13 cellular contexts compared by ENCODE assay signal in the genomic region with DNA sequence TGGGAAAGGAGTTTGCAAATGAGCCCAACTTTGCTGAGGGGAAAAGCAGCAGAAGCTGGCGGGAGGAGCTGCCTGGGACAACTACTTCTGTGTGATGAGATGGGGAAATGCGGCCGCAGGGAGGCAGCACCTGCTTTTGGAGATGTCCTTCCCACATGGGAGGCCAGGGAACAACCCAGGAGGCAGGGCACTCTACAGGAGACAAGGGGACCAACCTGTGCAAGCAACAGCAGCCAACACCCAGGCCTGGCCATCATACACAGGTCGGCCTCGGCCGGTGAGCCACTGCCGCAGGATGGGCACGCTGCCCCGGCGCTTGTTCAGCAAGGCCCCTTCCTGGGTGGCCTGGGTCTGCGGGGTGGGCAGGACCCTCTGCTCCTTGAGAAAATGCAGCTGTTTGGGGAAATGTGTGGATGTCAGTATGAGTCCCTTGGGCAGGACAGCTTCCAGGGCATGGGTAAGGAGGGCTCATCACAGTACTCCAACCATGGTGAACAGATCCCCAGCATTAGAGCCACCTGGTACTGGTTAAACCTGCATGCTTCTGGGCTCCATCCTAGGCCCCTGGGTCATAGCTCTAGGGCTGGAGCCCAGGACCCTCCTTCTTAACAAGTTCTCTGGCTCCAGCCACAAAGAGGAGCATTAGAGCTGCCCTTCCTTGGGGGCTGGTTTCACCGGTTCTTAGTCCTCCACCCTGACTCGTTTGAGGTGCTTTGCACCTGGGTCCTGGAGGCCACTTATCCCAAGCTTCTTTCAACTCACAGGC. TPM values are rescaled to one million over a fixed set of nuclear protein-coding genes. Genes with fewer than 3 reads are reported as not detected.
DNase-seq lines count a peak whose midpoint lies in the region; ATAC-seq, FAIRE-seq and TF ChIP-seq lines count a peak whose summit lies in the region.
"Had no signal": no experiment of that assay in that cellular context is flagged by ENCODE, and none has a peak within 500 bp of the region (broad histone marks: within the 10 kb centered on the region; RNA-seq: fewer than 3 reads in every experiment).

No MANE protein-coding gene starts in this region.

- H3K36me3 ChIP-seq in K562 (ENCODE audit: control insufficient read depth, insufficient read depth, low read length) (no peaks in the 10 kb centered on the region), gastrocnemius medialis (no peaks in the 10 kb centered on the region)
- H3K36me3 ChIP-seq: heart right ventricle had no signal

- TF ChIP-seq POLR2A in K562 (conservative IDR thresholded peaks at IDR 0.05) = no peak
- no peak for TF ChIP-seq POLR2A in gastrocnemius medialis (IDR thresholded peaks at IDR 0.05)

- POLR2A ChIA-PET in K562 (lab: Yijun Ruan, JAX) = interaction anchor here (0.6 to 1.1 kb wide), 5 partner anchors 7 to 513 kb away, joined by 3 to 4 read pairs (median 3); no protein-coding TSS in a partner anchor

- no peak overlapping the region for H3K27ac Mint-ChIP-seq in HFFc6

- in situ Hi-C loops in K562 (cut with MboI) = loop anchor here (5.0 kb wide), 1 partner anchor 68 kb away; no protein-coding TSS in a partner anchor
- in situ Hi-C loops in KBM-7 (cut with MboI; ENCODE audit: low pct_unique_long_range_greater_than_20kb, low sequenced_read_pairs) = no loop called here
- in situ Hi-C loops in gastrocnemius medialis (cut with MboI; ENCODE audit: low sequenced_read_pairs in 4 of 4) = no loop called here

- 60% methylated on average over 13 of the region's 13 CpGs for WGBS in K562 (ENCODE audit: insufficient coverage, low coverage, missing lambda C conversion rate)

- TF ChIP-seq EP300 in K562 (IDR thresholded peaks at IDR 0.05; ENCODE audit: low read length) = no peak

- H3K4me3 ChIP-seq in K562 (no peak overlapping the region), gastrocnemius medialis (no peak overlapping the region)
- H3K4me3 ChIP-seq: heart right ventricle had no signal

- H3K4me3 Mint-ChIP-seq in HFFc6 = no peak overlapping the region

- H3K9me3 Mint-ChIP-seq in HFFc6 = no peaks in the 10 kb centered on the region

- peak; percentile 91 for ATAC-seq in K562
- peak; percentile 39 for ATAC-seq in left colon
- no peak for ATAC-seq in gastrocnemius medialis

- H3K9me1 ChIP-seq in K562 (ENCODE audit: control insufficient read depth, insufficient read depth, low read length) = no peaks in the 10 kb centered on the region

- CTCF ChIA-PET in K562 (lab: Yijun Ruan, JAX; ENCODE audit: low intra/inter-chr PET ratio) = interaction anchor here (0.6 to 1.7 kb wide), 2 partner anchors 76 to 77 kb away, joined by 3 to 12 read pairs; no protein-coding TSS in a partner anchor

- H3K9me3 ChIP-seq in K562 (replicated peaks; ENCODE audit: control insufficient read depth, insufficient read depth, low read depth, low read length) (no peaks in the 10 kb centered on the region), gastrocnemius medialis (no peaks in the 10 kb centered on the region)
- H3K9me3 ChIP-seq: heart right ventricle had no signal

- no TSS peak for BruUV-seq in K562 (replicated peaks; lab: Mats Ljungman, UMichigan)

- H3K4me1 Mint-ChIP-seq in HFFc6 (ENCODE audit: low read depth) = peaks cover 6% of the 10 kb centered on the region

- peak; percentile 63 to 83 for TF ChIP-seq RAD21 in K562 (CRISPR knock-in tag; conservative IDR thresholded peaks at IDR 0.05 in 1 of 2, IDR thresholded peaks at IDR 0.05 in 1 of 2)

- no peaks in the 10 kb centered on the region for H4K20me1 ChIP-seq in K562 (replicated peaks; ENCODE audit: control insufficient read depth, insufficient read depth, low read length)

- intact Hi-C loops in K562 (cut with micrococcal nuclease) (loop anchor here (1.0 to 2.0 kb wide), 3 partner anchors 16 to 76 kb away; no protein-coding TSS in a partner anchor), left colon (cut with DNase I, micrococcal nuclease) (no loop called here), gastrocnemius medialis (cut with DNase I; ENCODE audit: low total_unique reads) (loop anchor here (10.0 kb wide), 1 partner anchor 504 kb away; no protein-coding TSS in a partner anchor)

- TF ChIP-seq CTCF in HFFc6 (IDR thresholded peaks at IDR 0.05) (peak; percentile 50; the same call in 1 of the 2 replicates), K562 (IDR thresholded peaks at IDR 0.05 in 2 of 3, conservative IDR thresholded peaks at IDR 0.05 in 1 of 3; ENCODE audit: insufficient read depth in 2 of 3, low read depth in 1 of 3, low read length in 3 of 3) (peak; percentile 74 to 83 (median 79)), gastrocnemius medialis (IDR thresholded peaks at IDR 0.05 in 4 of 5, conservative IDR thresholded peaks at IDR 0.05 in 1 of 5) (no peak)

- H3K27ac ChIP-seq in K562 (ENCODE audit: extremely low read depth, low read depth, low read length) (no peak overlapping the region), gastrocnemius medialis (no peak overlapping the region)
- H3K27ac ChIP-seq: heart right ventricle, VCaP had no signal

- H3K4me2 ChIP-seq in K562 (ENCODE audit: insufficient read depth, low read length) = no peak overlapping the region

- H3K27me3 ChIP-seq in K562 (ENCODE audit: control insufficient read depth in 2 of 2, insufficient read depth in 2 of 2, low read length in 2 of 2) (peaks cover 0 to 8% of the 10 kb centered on the region in 2 experiments; a peak in 1 of 5 replicates), gastrocnemius medialis (no peaks in the 10 kb centered on the region)

- H3K36me3 Mint-ChIP-seq in HFFc6 (ENCODE audit: low read depth) = no peaks in the 10 kb centered on the region

- no peak overlapping the region for H3K9ac ChIP-seq in K562 (ENCODE audit: insufficient read depth in 1 of 2, low read depth in 2 of 2, low read length in 2 of 2)

- H3K27me3 Mint-ChIP-seq in HFFc6 (ENCODE audit: insufficient read depth) = peaks cover 56% of the 10 kb centered on the region

- FAIRE-seq in K562 (lab: Jason Lieb, UNC) = peak; percentile 69

- DNase-seq in Daoy (ENCODE audit: low read depth) (peak; percentile 46), HFFc6 (no peak), K562 (ENCODE audit: extremely low read depth in 1 of 4, low spot score in 3 of 4) (peak; percentile 61 to 78 (median 71)), left colon (no peak), SKM-1 treated with dmso at 0.1 percent for 144 hours (lab: John Stamatoyannopoulos, UW; ENCODE audit: unreplicated experiment) (no peak), KBM-7 (no peak), NCI-H1694 treated with DMSO at 0.1 percent for 48 hours (lab: John Stamatoyannopoulos, UW) (no peak), gastrocnemius medialis (no peak)
- DNase-seq: activated gamma-delta T cell, DMS153, heart right ventricle had no signal

- 0 out of 2 replicates have a peak overlapping the region, but pooled peaks have one; percentile 1 for H2AFZ ChIP-seq in K562 (ENCODE audit: low read depth, low read length)

- no peaks in the 10 kb centered on the region for H3K79me2 ChIP-seq in K562 (ENCODE audit: control insufficient read depth, insufficient read depth, low read length)

- H3K4me1 ChIP-seq in K562 (replicated peaks in 1 of 2; ENCODE audit: control insufficient read depth in 2 of 2, insufficient read depth in 2 of 2, low read length in 2 of 2) (peaks cover 0 to 13% of the 10 kb centered on the region in 2 experiments; a peak in 3 of 5 replicates), gastrocnemius medialis (peaks cover 0 to under 1% of the 10 kb centered on the region in 2 donors)

RNA-seq across cellular contexts. Expression of gene EPB42, which starts 11.6 kb away (rescaled TPM):
- not detected in 2 replicates for total RNA-seq in Daoy (2014; rRNA removed; shearing (Covaris generic))
- not detected for total RNA-seq in HFFc6 (2021; fragmentation: NEBNext Ultra II Directional; extraction: Animal tissue kit (Norgen Biotek cat#: 25700))
- total RNA-seq in K562 (2011; cell fraction: chromatin; rRNA removed; ENCODE audit: low replicate concordance) = 0.51 and 1.6 TPM in 2 replicates
- 1.5 and 1.7 TPM in 2 replicates for total RNA-seq in K562 (2011; cell fraction: nucleolus; rRNA removed)
- 1.2 and 2.3 TPM in 2 replicates for total RNA-seq in K562 (2011; cell fraction: nucleoplasm; rRNA removed)
- total RNA-seq in K562 (2014; rRNA removed) = 1.5 and 2.1 TPM in 2 replicates
- 1.4 and 1.5 TPM in 2 replicates for total RNA-seq in K562 (2014; rRNA removed; fragmentation: Illumina TruSeq; extraction: Trizol)
- total RNA-seq in K562 (2015; rRNA removed; fragmentation: Illumina TruSeq; extraction: Trizol) = 0.51 and 0.79 TPM in 2 replicates
- 1.3 and 1.7 TPM in 2 replicates for total RNA-seq in K562 (2021)
- polyA plus RNA-seq in K562 (2011; rRNA removed) = 0.59 and 0.89 TPM in 2 replicates
- 0.89 and 0.96 TPM in 2 replicates for polyA plus RNA-seq in K562 (2011; cell fraction: cytosol; rRNA removed)
- polyA plus RNA-seq in K562 (2011; cell fraction: nucleus; rRNA removed) = 0.66 and 0.70 TPM in 2 replicates
- 0.91 and 1.2 TPM in 2 replicates for polyA plus RNA-seq in K562 (2012)
- 1.5 and 2.3 TPM in 2 replicates for polyA plus RNA-seq in K562 (2014; fragmentation: Illumina TruSeq; extraction: Trizol)
- under 1 TPM; 0.38 to 0.57 TPM for polyA plus RNA-seq in K562 (2014; fragmentation: Nextera tagmentation; extraction: Ambion mirVana)
- polyA plus RNA-seq in K562 (2014; rRNA removed) = 1.3 and 1.6 TPM in 2 replicates
- 1.5 and 1.6 TPM in 2 replicates for polyA minus RNA-seq in K562 (2011; rRNA and poly(A)+ RNA removed)
- 0.67 and 1.9 TPM in 2 replicates for polyA minus RNA-seq in K562 (2011; cell fraction: cytosol; rRNA and poly(A)+ RNA removed)
- 0.27 and 0.67 TPM in 2 replicates for polyA minus RNA-seq in K562 (2011; cell fraction: nucleus; rRNA and poly(A)+ RNA removed)
- not detected for total RNA-seq in left colon
- not detected for total RNA-seq in gastrocnemius medialis
- total RNA-seq: dermis microvascular lymphatic vessel endothelial cell had no signal

RNA-seq across cellular contexts. Expression of gene CCNDBP1, which starts 24.0 kb away (rescaled TPM):
- 38.5 and 59.3 TPM in 2 replicates for total RNA-seq in Daoy (2014; rRNA removed; shearing (Covaris generic))
- total RNA-seq in HFFc6 (2021; fragmentation: NEBNext Ultra II Directional; extraction: Animal tissue kit (Norgen Biotek cat#: 25700)) = 10 to 100 TPM; 50.9 to 60.7 (median 57.2) TPM
- total RNA-seq in K562 (2011; cell fraction: chromatin; rRNA removed; ENCODE audit: low replicate concordance) = 56.2 and 80.6 TPM in 2 replicates
- total RNA-seq in K562 (2011; cell fraction: nucleolus; rRNA removed) = 40.4 and 46.3 TPM in 2 replicates
- 55.0 and 77.6 TPM in 2 replicates for total RNA-seq in K562 (2011; cell fraction: nucleoplasm; rRNA removed)
- 50.0 and 55.5 TPM in 2 replicates for total RNA-seq in K562 (2014; rRNA removed)
- total RNA-seq in K562 (2014; rRNA removed; fragmentation: Illumina TruSeq; extraction: Trizol) = 67.6 and 71.9 TPM in 2 replicates
- 47.9 and 49.5 TPM in 2 replicates for total RNA-seq in K562 (2015; rRNA removed; fragmentation: Illumina TruSeq; extraction: Trizol)
- 47.9 and 49.1 TPM in 2 replicates for total RNA-seq in K562 (2021)
- polyA plus RNA-seq in K562 (2011; rRNA removed) = 98.3 and 111 TPM in 2 replicates
- polyA plus RNA-seq in K562 (2011; cell fraction: cytosol; rRNA removed) = 86.8 and 107 TPM in 2 replicates
- 58.5 and 72.4 TPM in 2 replicates for polyA plus RNA-seq in K562 (2011; cell fraction: nucleus; rRNA removed)
- polyA plus RNA-seq in K562 (2012) = 50.4 and 99.8 TPM in 2 replicates
- polyA plus RNA-seq in K562 (2014; fragmentation: Illumina TruSeq; extraction: Trizol) = 57.7 and 59.9 TPM in 2 replicates
- 10 to 100 TPM; 37.0 to 44.7 TPM for polyA plus RNA-seq in K562 (2014; fragmentation: Nextera tagmentation; extraction: Ambion mirVana)
- 65.4 and 72.0 TPM in 2 replicates for polyA plus RNA-seq in K562 (2014; rRNA removed)
- 61.5 and 64.1 TPM in 2 replicates for polyA minus RNA-seq in K562 (2011; rRNA and poly(A)+ RNA removed)
- 18.9 and 22.9 TPM in 2 replicates for polyA minus RNA-seq in K562 (2011; cell fraction: cytosol; rRNA and poly(A)+ RNA removed)
- 33.1 and 51.0 TPM in 2 replicates for polyA minus RNA-seq in K562 (2011; cell fraction: nucleus; rRNA and poly(A)+ RNA removed)
- 10 to 100 TPM; 49.3 to 79.8 TPM for total RNA-seq in left colon
- total RNA-seq in gastrocnemius medialis = 100 to 1,000 TPM in 1 of 4 donors, 10 to 100 TPM in 3; 32.4 to 108 (median 92.6) TPM

RNA-seq across cellular contexts. Expression of gene TGM5, which starts 57.5 kb away (rescaled TPM):
- total RNA-seq in Daoy (2014; rRNA removed; shearing (Covaris generic)) = 0.51 TPM in 1 of 2 replicates, not detected in the other
- total RNA-seq in HFFc6 (2021; fragmentation: NEBNext Ultra II Directional; extraction: Animal tissue kit (Norgen Biotek cat#: 25700)) = not detected
- 0.12 TPM in 1 of 2 replicates, not detected in the other for total RNA-seq in K562 (2011; cell fraction: chromatin; rRNA removed; ENCODE audit: low replicate concordance)
- total RNA-seq in K562 (2011; cell fraction: nucleolus; rRNA removed) = not detected in 2 replicates
- not detected in 2 replicates for total RNA-seq in K562 (2011; cell fraction: nucleoplasm; rRNA removed)
- total RNA-seq in K562 (2014; rRNA removed) (not detected in 2 replicates), K562 (2014; rRNA removed; fragmentation: Illumina TruSeq; extraction: Trizol) (not detected in 2 replicates), K562 (2015; rRNA removed; fragmentation: Illumina TruSeq; extraction: Trizol) (0.07 and 0.15 TPM in 2 replicates), K562 (2021) (not detected in 2 replicates), left colon (not detected), gastrocnemius medialis (1 to 10 TPM in 1 of 4 donors, not detected in 3; 1.4 TPM)
- polyA plus RNA-seq in K562 (2011; rRNA removed) (0.07 TPM in 1 of 2 replicates, not detected in the other), K562 (2014; fragmentation: Illumina TruSeq; extraction: Trizol) (not detected in 2 replicates), K562 (2014; fragmentation: Nextera tagmentation; extraction: Ambion mirVana) (under 1 TPM; 0.03 to 0.10 TPM), K562 (2014; rRNA removed) (not detected in 2 replicates)
- 0.12 and 0.15 TPM in 2 replicates for polyA plus RNA-seq in K562 (2011; cell fraction: cytosol; rRNA removed)
- polyA plus RNA-seq in K562 (2011; cell fraction: nucleus; rRNA removed) = 0.06 and 0.07 TPM in 2 replicates
- 0.03 TPM in 1 of 2 replicates, not detected in the other for polyA plus RNA-seq in K562 (2012)
- polyA minus RNA-seq in K562 (2011; rRNA and poly(A)+ RNA removed) = not detected in 2 replicates
- polyA minus RNA-seq in K562 (2011; cell fraction: cytosol; rRNA and poly(A)+ RNA removed) = not detected in 2 replicates
- 0.22 TPM in 1 of 2 replicates, not detected in the other for polyA minus RNA-seq in K562 (2011; cell fraction: nucleus; rRNA and poly(A)+ RNA removed)
- total RNA-seq: dermis microvascular lymphatic vessel endothelial cell, heart right ventricle had no signal

Comparison
In these comparisons a context has a peak if more than half of its experiments do, and no peak if none do; other contexts are left out.
1. DNase-seq: peak in Daoy (single experiment) and K562 (4 of 4); none in HFFc6 (single experiment), left colon (0 of 2), SKM-1 treated with dmso at 0.1 percent for 144 hours (single experiment), KBM-7 (single experiment), NCI-H1694 treated with DMSO at 0.1 percent for 48 hours (single experiment) and gastrocnemius medialis (0 of 2).
2. CTCF ChIP-seq: peak in HFFc6 (single experiment) and K562 (3 of 3); none in gastrocnemius medialis (0 of 5).
3. ATAC-seq: peak in K562 (single experiment) and left colon (single experiment); none in gastrocnemius medialis (0 of 2).
4. intact Hi-C loops: an anchor here in K562 (1.0 to 2.0 kb wide) and gastrocnemius medialis (10.0 kb wide); none called in left colon.